17 cellular contexts compared by ENCODE assay signal in the genomic region with DNA sequence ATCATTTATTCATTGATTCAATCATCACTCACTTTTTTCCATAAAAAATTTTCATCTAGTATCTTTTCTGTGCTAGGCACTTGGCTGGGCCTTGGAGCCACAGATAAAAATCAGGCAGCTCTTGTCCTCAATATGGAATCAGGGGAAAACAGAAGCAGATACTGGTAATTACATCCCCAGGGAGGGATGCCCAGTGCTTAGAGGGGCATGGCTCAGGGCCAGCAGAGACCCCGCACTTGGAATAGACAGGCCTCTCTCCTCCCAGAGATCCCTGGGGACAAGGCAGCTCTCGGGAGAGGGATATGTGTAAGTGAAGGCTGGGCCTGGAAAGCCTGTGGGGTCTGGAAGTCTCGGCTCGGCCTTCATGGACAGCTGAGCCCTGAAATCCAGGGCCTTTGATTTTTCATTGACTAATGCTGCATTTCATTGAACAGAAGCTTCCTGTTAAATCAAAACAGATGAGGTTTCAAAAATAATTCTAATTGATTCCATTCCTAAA.
DNase-seq lines count a peak whose midpoint lies in the region; ATAC-seq, FAIRE-seq and TF ChIP-seq lines count a peak whose summit lies in the region.
"Had no signal": no experiment of that assay in that cellular context is flagged by ENCODE, and none has a peak within 500 bp of the region (broad histone marks: within the 10 kb centered on the region; RNA-seq: fewer than 3 reads in every experiment).

No MANE protein-coding gene starts in this region.

- H3K36me3 ChIP-seq in kidney (ENCODE audit: control insufficient read depth in 1 of 2, insufficient read depth in 2 of 2, low read length in 2 of 2): no peaks in the 10 kb centered on the region

- H3K27me3 Mint-ChIP-seq in HFFc6 (ENCODE audit: insufficient read depth): peaks cover 12% of the 10 kb centered on the region

- ATAC-seq in HG03097 (IDR thresholded peaks at IDR 0.05; ENCODE audit: low FRiP score, unreplicated experiment): no peak
- no peak for ATAC-seq in GM21390 (IDR thresholded peaks at IDR 0.05; ENCODE audit: unreplicated experiment)
- ATAC-seq: A549 had no signal

- no peak overlapping the region for H3K4me3 ChIP-seq in kidney (ENCODE audit: low read length in 2 of 2)
- H3K4me3 ChIP-seq: A549 had no signal

- no peaks in the 10 kb centered on the region for H3K9me3 Mint-ChIP-seq in HFFc6

- H3K4me1 Mint-ChIP-seq in HFFc6 (ENCODE audit: low read depth): no peaks in the 10 kb centered on the region
- H3K4me1 Mint-ChIP-seq: B cell had no signal

- no peak overlapping the region for H3K27ac Mint-ChIP-seq in HFFc6
- H3K27ac Mint-ChIP-seq: B cell had no signal

- H3K4me1 ChIP-seq in kidney (ENCODE audit: control insufficient read depth in 1 of 2, insufficient read depth in 1 of 2, low read depth in 1 of 2, low read length in 2 of 2): peaks cover 0 to 4% of the 10 kb centered on the region in 2 donors
- H3K4me1 ChIP-seq: A549 had no signal

- no peak for TF ChIP-seq CTCF in kidney (IDR thresholded peaks at IDR 0.05; ENCODE audit: borderline replicate concordance, extremely low read depth, insufficient read depth)
- no peak for TF ChIP-seq CTCF in HFFc6 (IDR thresholded peaks at IDR 0.05)

- H3K9ac ChIP-seq in kidney (ENCODE audit: low read length in 2 of 2): no peak overlapping the region

- no peak overlapping the region for H3K4me3 Mint-ChIP-seq in HFFc6
- H3K4me3 Mint-ChIP-seq: B cell had no signal

- FAIRE-seq in kidney (lab: Jason Lieb, UNC): no peak
- FAIRE-seq: A549, GM19239 had no signal

- no peaks in the 10 kb centered on the region for H3K9me3 ChIP-seq in kidney (ENCODE audit: control insufficient read depth in 1 of 2, low read length in 2 of 2)
- H3K9me3 ChIP-seq: A549 had no signal

- no peak overlapping the region for H3K27ac ChIP-seq in kidney (ENCODE audit: low read depth in 2 of 2, low read length in 2 of 2)
- H3K27ac ChIP-seq: A549 had no signal

- intact Hi-C loops in kidney (cut with DNase I): no loop called here

- DNase-seq in activated CD8-positive, alpha-beta memory T cell treated with anti-CD3 and anti-CD28 coated beads for 24 hours: peak; percentile 35
- no peak for DNase-seq in activated CD8-positive, alpha-beta memory T cell treated with anti-CD3 and anti-CD28 coated beads, Interleukin-2, amount 50 U/mL, for 4 hours
- peak; percentile 8 for DNase-seq in activated CD8-positive, alpha-beta memory T cell treated with anti-CD3 and anti-CD28 coated beads, Interleukin-2, amount 50 U/mL, for 48 hours
- peak; percentile 28 for DNase-seq in kidney
- no peak for DNase-seq in HFFc6
- DNase-seq: Karpas-422, MV-4-11, NCI-H1694 treated with DMSO at 0.1 percent for 48 hours, NCI-H2081 treated with DMSO at 0.1 percent for 48 hours, NCI-H446, NCI-H526, SHP77 had no signal

- H3K36me3 Mint-ChIP-seq in HFFc6 (ENCODE audit: low read depth): no peaks in the 10 kb centered on the region

Comparison
In these comparisons a context has a peak if more than half of its experiments do, and no peak if none do; other contexts are left out.
1. DNase-seq: peak in activated CD8-positive, alpha-beta memory T cell treated with anti-CD3 and anti-CD28 coated beads for 24 hours (single experiment), activated CD8-positive, alpha-beta memory T cell treated with anti-CD3 and anti-CD28 coated beads, Interleukin-2, amount 50 U/mL, for 48 hours (single experiment) and kidney (single experiment); none in activated CD8-positive, alpha-beta memory T cell treated with anti-CD3 and anti-CD28 coated beads, Interleukin-2, amount 50 U/mL, for 4 hours (single experiment) and HFFc6 (single experiment).